20 cellular contexts compared by ENCODE assay signal in the genomic region with DNA sequence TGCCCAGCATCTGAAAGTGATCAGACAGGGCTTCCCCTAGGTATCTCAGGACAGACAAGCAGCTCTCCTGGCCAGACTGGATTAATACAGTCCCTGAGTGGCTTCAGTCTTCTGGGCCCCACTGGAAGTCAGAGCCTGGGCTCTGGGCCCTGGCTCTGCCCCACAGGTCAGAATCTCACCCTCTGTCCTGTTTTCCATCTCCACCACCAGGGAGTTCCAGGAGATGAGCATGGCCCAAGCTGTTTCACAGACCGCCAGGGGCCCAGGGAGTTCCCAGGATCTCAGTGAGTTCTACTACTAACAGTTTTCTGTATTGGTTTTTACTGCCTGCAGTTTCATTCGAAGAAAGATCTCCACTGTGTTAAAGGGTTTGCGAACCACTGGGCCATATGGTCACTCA.
DNase-seq lines count a peak whose midpoint lies in the region; ATAC-seq, FAIRE-seq and TF ChIP-seq lines count a peak whose summit lies in the region.
"Had no signal": no experiment of that assay in that cellular context is flagged by ENCODE, and none has a peak within 500 bp of the region (broad histone marks: within the 10 kb centered on the region; RNA-seq: fewer than 3 reads in every experiment).

No MANE protein-coding gene starts in this region.

- no peak for TF ChIP-seq RAD21 in HepG2 (CRISPR knock-in tag; IDR thresholded peaks at IDR 0.05)

- no peak for FAIRE-seq in HepG2 (lab: Jason Lieb, UNC)
- FAIRE-seq: GM12878 had no signal

- H3K4me3 ChIP-seq in right lobe of liver (no peak overlapping the region), HepG2 (replicated peaks in 1 of 3; ENCODE audit: insufficient read depth in 1 of 3, low read depth in 2 of 3, low read length in 3 of 3) (no peak overlapping the region), left ventricle myocardium inferior (no peak overlapping the region), neural progenitor cell (no peak overlapping the region), left lung (no peak overlapping the region)
- H3K4me3 ChIP-seq: GM12878, GM23248, Peyer's patch had no signal

- H3K9me3 ChIP-seq in right lobe of liver (peaks cover 0 to 6% (median 0%) of the 10 kb centered on the region in 4 donors), HepG2 (ENCODE audit: low read length) (peaks cover 17% of the 10 kb centered on the region), left ventricle myocardium inferior (replicated peaks) (peaks cover 28% of the 10 kb centered on the region), neural progenitor cell (ENCODE audit: low read depth) (peaks cover 8% of the 10 kb centered on the region), left lung (peaks cover 0 to 28% of the 10 kb centered on the region in 2 donors)

- H4K20me1 ChIP-seq in HepG2 (ENCODE audit: insufficient read depth, low read length) (no peaks in the 10 kb centered on the region), neural progenitor cell (ENCODE audit: low read depth) (no peaks in the 10 kb centered on the region)

- no peak for TF ChIP-seq CTCF in right lobe of liver (IDR thresholded peaks at IDR 0.05)
- TF ChIP-seq CTCF in HepG2 (CRISPR knock-in tag; IDR thresholded peaks at IDR 0.05) = no peak
- TF ChIP-seq CTCF in left ventricle myocardium inferior (IDR thresholded peaks at IDR 0.05; ENCODE audit: borderline replicate concordance) = no peak
- TF ChIP-seq CTCF in neural progenitor cell (IDR thresholded peaks at IDR 0.05) = no peak
- no peak for TF ChIP-seq CTCF in left lung (IDR thresholded peaks at IDR 0.05)
- TF ChIP-seq CTCF in type B pancreatic cell (conservative IDR thresholded peaks at IDR 0.05) = no peak

- H3K9me3 Mint-ChIP-seq in neural progenitor cell (peaks cover 26% of the 10 kb centered on the region), type B pancreatic cell (peaks cover 6% of the 10 kb centered on the region)

- H3K4me2 ChIP-seq in HepG2 (ENCODE audit: low read depth, low read length) = no peak overlapping the region
- H3K4me2 ChIP-seq in neural progenitor cell = no peak overlapping the region

- TF ChIP-seq POLR2A in right lobe of liver (IDR thresholded peaks at IDR 0.05) = no peak
- TF ChIP-seq POLR2A in HepG2 (IDR thresholded peaks at IDR 0.05; ENCODE audit: insufficient read depth in 1 of 2, low read depth in 2 of 2, low read length in 2 of 2) = no peak

- H3K9ac ChIP-seq in HepG2 (ENCODE audit: insufficient read depth, low read depth, low read length) (no peak overlapping the region), neural progenitor cell (no peak overlapping the region)
- H3K9ac ChIP-seq: GM23248 had no signal

- no peaks in the 10 kb centered on the region for H3F3A ChIP-seq in neural progenitor cell (ENCODE audit: low read depth)

- CTCF ChIA-PET in HepG2 (lab: Yijun Ruan, JAX; ENCODE audit: low intra/inter-chr PET ratio, low total read pairs) = no interaction called here

- H3K4me1 Mint-ChIP-seq in neural progenitor cell (peaks cover 7% of the 10 kb centered on the region), type B pancreatic cell (ENCODE audit: unreplicated experiment) (peaks cover 7% of the 10 kb centered on the region)
- H3K4me1 Mint-ChIP-seq: CD4-positive, CD25-positive, alpha-beta regulatory T cell; IgD-negative memory B cell had no signal

- H3K36me3 Mint-ChIP-seq in neural progenitor cell (peaks cover 5% of the 10 kb centered on the region), type B pancreatic cell (peaks cover 4% of the 10 kb centered on the region)
- H3K36me3 Mint-ChIP-seq: CD4-positive, CD25-positive, alpha-beta regulatory T cell had no signal

- DNase-seq in right lobe of liver (no peak), HepG2 (ENCODE audit: low spot score) (no peak), left ventricle myocardium inferior (no peak), neural progenitor cell (ENCODE audit: low spot score) (no peak), left lung (no peak), type B pancreatic cell (ENCODE audit: extremely low spot score, unreplicated experiment) (no peak), RKO (ENCODE audit: low spot score) (no peak), NCI-H526 (lab: John Stamatoyannopoulos, UW) (no peak)
- DNase-seq: 8988T; CD4-positive, CD25-positive, alpha-beta regulatory T cell; GDM1; GM23248; HCEC 1CT; Karpas-422; NCI-H1048; NCI-H1930; Peyer's patch had no signal

- TF ChIP-seq EP300 in HepG2 (IDR thresholded peaks at IDR 0.05; ENCODE audit: low read depth in 2 of 2, low read length in 2 of 2) = no peak
- no peak for TF ChIP-seq EP300 in HepG2 (CRISPR knock-in tag; IDR thresholded peaks at IDR 0.05; ENCODE audit: borderline replicate concordance)

- H3K27me3 Mint-ChIP-seq in neural progenitor cell (ENCODE audit: insufficient read depth, low read depth) = peaks cover 2% of the 10 kb centered on the region
- no peaks in the 10 kb centered on the region for H3K27me3 Mint-ChIP-seq in type B pancreatic cell
- H3K27me3 Mint-ChIP-seq: CD4-positive, CD25-positive, alpha-beta regulatory T cell; IgD-negative memory B cell had no signal

- H2AFZ ChIP-seq in HepG2 (ENCODE audit: low read length) (no peak overlapping the region), neural progenitor cell (replicated peaks) (no peak overlapping the region)
- H2AFZ ChIP-seq: GM23248 had no signal

- H3K36me3 ChIP-seq in right lobe of liver (no peaks in the 10 kb centered on the region), HepG2 (replicated peaks in 1 of 2; ENCODE audit: control insufficient read depth in 1 of 2, insufficient read depth in 2 of 2, low read length in 2 of 2) (no peaks in the 10 kb centered on the region), left ventricle myocardium inferior (no peaks in the 10 kb centered on the region), neural progenitor cell (peaks cover 8% of the 10 kb centered on the region), left lung (no peaks in the 10 kb centered on the region)
- H3K36me3 ChIP-seq: Peyer's patch had no signal

- H3K4me1 ChIP-seq in right lobe of liver (peaks cover 0 to 18% (median 0%) of the 10 kb centered on the region in 4 donors), HepG2 (ENCODE audit: insufficient read depth, low read length) (no peaks in the 10 kb centered on the region), left ventricle myocardium inferior (peaks cover 60% of the 10 kb centered on the region), neural progenitor cell (peaks cover 26% of the 10 kb centered on the region), left lung (no peaks in the 10 kb centered on the region)
- H3K4me1 ChIP-seq: Peyer's patch had no signal

- ATAC-seq in right lobe of liver = peak in 3 of 4 donors; percentile 11 to 41 (median 15)
- no peak for ATAC-seq in HepG2
- no peak for ATAC-seq in left lung
- ATAC-seq: GM12878 had no signal

- peak overlapping the region; percentile 86 for H3K27ac Mint-ChIP-seq in neural progenitor cell
- H3K27ac Mint-ChIP-seq in type B pancreatic cell = no peak overlapping the region
- H3K27ac Mint-ChIP-seq: CD4-positive, CD25-positive, alpha-beta regulatory T cell had no signal

- no TSS peak for BruUV-seq in HepG2 (replicated peaks; lab: Mats Ljungman, UMichigan)

- H3K4me3 Mint-ChIP-seq in neural progenitor cell (no peak overlapping the region), type B pancreatic cell (no peak overlapping the region)
- H3K4me3 Mint-ChIP-seq: CD4-positive, CD25-positive, alpha-beta regulatory T cell; IgD-negative memory B cell had no signal

- 76% methylated on average over 2 of the region's 3 CpGs for WGBS in right lobe of liver (ENCODE audit: insufficient coverage, low coverage, low lambda C conversion rate, missing lambda C conversion rate)
- WGBS in HepG2 (ENCODE audit: low lambda C conversion rate) = 15% methylated on average over 3 of the region's 3 CpGs

- H3K27ac ChIP-seq in right lobe of liver (no peak overlapping the region), HepG2 (ENCODE audit: extremely low read length, insufficient read depth, low read length) (no peak overlapping the region), left ventricle myocardium inferior (replicated peaks) (peak overlapping the region; percentile 88), neural progenitor cell (no peak overlapping the region), left lung (no peak overlapping the region)
- H3K27ac ChIP-seq: GM23248, HL-60, Peyer's patch had no signal

- in situ Hi-C loops in HepG2 (cut with HindIII; ENCODE audit: extremely low pct_ligation_motif_present, low pct_unique_long_range_greater_than_20kb) = no loop called here

- H3K79me2 ChIP-seq in HepG2 (ENCODE audit: insufficient read depth, low read length) = no peaks in the 10 kb centered on the region
- no peaks in the 10 kb centered on the region for H3K79me2 ChIP-seq in neural progenitor cell (ENCODE audit: low read depth)

- H3K27me3 ChIP-seq in right lobe of liver (no peaks in the 10 kb centered on the region), HepG2 (ENCODE audit: control insufficient read depth in 1 of 2, insufficient read depth in 2 of 2, low read length in 2 of 2) (peaks cover 0 to 7% of the 10 kb centered on the region in 2 experiments; a peak in 2 of 5 replicates), left ventricle myocardium inferior (ENCODE audit: low read depth) (no peaks in the 10 kb centered on the region), neural progenitor cell (no peaks in the 10 kb centered on the region), left lung (no peaks in the 10 kb centered on the region)
- H3K27me3 ChIP-seq: Peyer's patch had no signal

- POLR2A ChIA-PET in HepG2 (lab: Yijun Ruan, JAX) = no interaction called here

- intact Hi-C loops in right lobe of liver (cut with DNase I) = no loop called here
- intact Hi-C loops in HepG2 (cut with micrococcal nuclease; ENCODE audit: unreplicated experiment) = no loop called here
- intact Hi-C loops in left ventricle myocardium inferior (cut with micrococcal nuclease) = no loop called here
- intact Hi-C loops in left lung (cut with DNase I) = no loop called here

TF ChIP-seq in HepG2, 621 proteins besides CTCF, POLR2A, EP300 and RAD21 (continues in another document):
- TF ChIP-seq TRIM24 (CRISPR knock-in tag; IDR thresholded peaks at IDR 0.05) (no peak), ZNF713 (CRISPR knock-in tag; IDR thresholded peaks at IDR 0.05) (no peak)
- TF ChIP-seq, protein P1, sequence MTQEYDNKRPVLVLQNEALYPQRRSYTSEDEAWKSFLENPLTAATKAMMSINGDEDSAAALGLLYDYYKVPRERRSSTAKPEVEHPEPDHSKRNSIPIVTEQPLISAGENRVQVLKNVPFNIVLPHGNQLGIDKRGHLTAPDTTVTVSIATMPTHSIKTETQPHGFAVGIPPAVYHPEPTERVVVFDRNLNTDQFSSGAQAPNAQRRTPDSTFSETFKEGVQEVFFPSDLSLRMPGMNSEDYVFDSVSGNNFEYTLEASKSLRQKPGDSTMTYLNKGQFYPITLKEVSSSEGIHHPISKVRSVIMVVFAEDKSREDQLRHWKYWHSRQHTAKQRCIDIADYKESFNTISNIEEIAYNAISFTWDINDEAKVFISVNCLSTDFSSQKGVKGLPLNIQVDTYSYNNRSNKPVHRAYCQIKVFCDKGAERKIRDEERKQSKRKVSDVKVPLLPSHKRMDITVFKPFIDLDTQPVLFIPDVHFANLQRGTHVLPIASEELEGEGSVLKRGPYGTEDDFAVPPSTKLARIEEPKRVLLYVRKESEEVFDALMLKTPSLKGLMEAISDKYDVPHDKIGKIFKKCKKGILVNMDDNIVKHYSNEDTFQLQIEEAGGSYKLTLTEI (CRISPR knock-in tag; conservative IDR thresholded peaks at IDR 0.05) = no peak

Comparison
In these comparisons a context has a peak if more than half of its experiments do, and no peak if none do; other contexts are left out.
1. ATAC-seq: peak in right lobe of liver (3 of 4); none in HepG2 (single experiment) and left lung (single experiment).